Comparison of ENCODE assay signal across 8 cellular contexts in genomic region chr6:53794720-53795253, GRCh38. TPM values are rescaled to one million over a fixed set of nuclear protein-coding genes. Genes with fewer than 3 reads are reported as not detected.
A peak's percentile ranks its signal among the peaks of the same experiment; 100 is the strongest.
DNase-seq lines count a peak whose midpoint lies in the region; ATAC-seq and TF ChIP-seq lines count a peak whose summit lies in the region.

TSS of gene LRRC1 (plus strand) at chr6:53795005. CDS start at chr6:53795257, 252 bp downstream.

- peak; percentile 55 for ATAC-seq in GM21381 (IDR thresholded peaks at IDR 0.05; ENCODE audit: unreplicated experiment)
- ATAC-seq in activated T-cell treated with anti-CD3 and anti-CD28 coated beads, Interleukin-2, amount 50 U/mL, for 72 hours (replicated peaks in 1 of 2): peak; percentile 71 to 77
- peak; percentile 67 to 68 for ATAC-seq in naive B cell (ENCODE audit: low read depth in 2 of 2)
- ATAC-seq in stimulated activated effector memory CD8-positive, alpha-beta T cell treated with anti-CD3 and anti-CD28 coated beads, Interleukin-12 subunit alpha, Interleukin-12 subunit beta, amount 100 ng/mL, for 72 hours: peak; percentile 83

- no peaks in the 10 kb centered on the region for H3K9me3 Mint-ChIP-seq in activated T-cell treated with anti-CD3 and anti-CD28 coated beads, Interleukin-2, amount 50 U/mL, for 72 hours
- H3K9me3 Mint-ChIP-seq in naive B cell: peaks cover 0 to 1% (median 0%) of the 10 kb centered on the region in 7 donors
- no peaks in the 10 kb centered on the region for H3K9me3 Mint-ChIP-seq in stimulated activated effector memory CD8-positive, alpha-beta T cell treated with anti-CD3 and anti-CD28 coated beads, Interleukin-12 subunit alpha, Interleukin-12 subunit beta, amount 100 ng/mL, for 72 hours

- no peaks in the 10 kb centered on the region for H3K27me3 ChIP-seq in esophagus squamous epithelium

- H3K9me3 ChIP-seq in esophagus squamous epithelium: no peaks in the 10 kb centered on the region

- TF ChIP-seq POLR2A in esophagus squamous epithelium (IDR thresholded peaks at IDR 0.05): peak in 3 of 4 donors; percentile 50 to 83 (median 58)

- WGBS in esophagus squamous epithelium, 2 donors: 0% methylated on average over 1 to 6 of the region's 68 CpGs

- peaks cover 28% of the 10 kb centered on the region for H3K4me1 Mint-ChIP-seq in activated T-cell treated with anti-CD3 and anti-CD28 coated beads, Interleukin-2, amount 50 U/mL, for 72 hours (ENCODE audit: low read depth)
- peaks cover 29 to 33% (median 32%) of the 10 kb centered on the region in 3 donors for H3K4me1 Mint-ChIP-seq in naive B cell
- H3K4me1 Mint-ChIP-seq in stimulated activated effector memory CD8-positive, alpha-beta T cell treated with anti-CD3 and anti-CD28 coated beads, Interleukin-12 subunit alpha, Interleukin-12 subunit beta, amount 100 ng/mL, for 72 hours: peaks cover 32% of the 10 kb centered on the region

- peaks cover 0 to 63% (median 23%) of the 10 kb centered on the region in 3 donors for H3K4me1 ChIP-seq in esophagus squamous epithelium

- peak within 1 kb of the TSS; percentile 73 to 94 (median 80) for H3K4me3 ChIP-seq in esophagus squamous epithelium

- H3K27me3 Mint-ChIP-seq in activated T-cell treated with anti-CD3 and anti-CD28 coated beads, Interleukin-2, amount 50 U/mL, for 72 hours (ENCODE audit: low read depth): peaks cover 45% of the 10 kb centered on the region
- no peaks in the 10 kb centered on the region for H3K27me3 Mint-ChIP-seq in naive B cell

- H3K27ac Mint-ChIP-seq in activated T-cell treated with anti-CD3 and anti-CD28 coated beads, Interleukin-2, amount 50 U/mL, for 72 hours: peak within 1 kb of the TSS; percentile 91
- peak within 1 kb of the TSS; percentile 58 to 97 (median 86) for H3K27ac Mint-ChIP-seq in naive B cell
- H3K27ac Mint-ChIP-seq in stimulated activated effector memory CD8-positive, alpha-beta T cell treated with anti-CD3 and anti-CD28 coated beads, Interleukin-12 subunit alpha, Interleukin-12 subunit beta, amount 100 ng/mL, for 72 hours: peak within 1 kb of the TSS; percentile 82

- peak within 1 kb of the TSS; percentile 97 to 98 for H3K4me3 Mint-ChIP-seq in activated T-cell treated with anti-CD3 and anti-CD28 coated beads, Interleukin-2, amount 50 U/mL, for 72 hours
- peak within 1 kb of the TSS; percentile 97 to 99 (median 98) for H3K4me3 Mint-ChIP-seq in naive B cell
- H3K4me3 Mint-ChIP-seq in stimulated activated effector memory CD8-positive, alpha-beta T cell treated with anti-CD3 and anti-CD28 coated beads, Interleukin-12 subunit alpha, Interleukin-12 subunit beta, amount 100 ng/mL, for 72 hours: peak within 1 kb of the TSS; percentile 86

- intact Hi-C loops in esophagus squamous epithelium (cut with DNase I): loop anchor here (10.0 kb wide), 2 partner anchors 60 to 160 kb away; no protein-coding TSS in a partner anchor

- peaks cover 0 to 2% of the 10 kb centered on the region in 2 donors for H3K36me3 Mint-ChIP-seq in activated T-cell treated with anti-CD3 and anti-CD28 coated beads, Interleukin-2, amount 50 U/mL, for 72 hours (ENCODE audit: insufficient read depth in 2 of 2)
- H3K36me3 Mint-ChIP-seq in naive B cell: no peaks in the 10 kb centered on the region
- H3K36me3 Mint-ChIP-seq in stimulated activated effector memory CD8-positive, alpha-beta T cell treated with anti-CD3 and anti-CD28 coated beads, Interleukin-12 subunit alpha, Interleukin-12 subunit beta, amount 100 ng/mL, for 72 hours: peaks cover 13% of the 10 kb centered on the region

- no peaks in the 10 kb centered on the region for H3K36me3 ChIP-seq in esophagus squamous epithelium

- TF ChIP-seq CTCF in esophagus squamous epithelium (IDR thresholded peaks at IDR 0.05): peak in 1 of 6 experiments; percentile 0

- peak within 1 kb of the TSS; percentile 85 to 94 (median 91) for H3K27ac ChIP-seq in esophagus squamous epithelium

- DNase-seq in DMS 273 (lab: John Stamatoyannopoulos, UW; ENCODE audit: unreplicated experiment): peak; percentile 98
- peak in 52 of 76 experiments; percentile 11 to 69 (median 40) for DNase-seq in HUDEP-2 (lab: John Stamatoyannopoulos, UW; ENCODE audit: unreplicated experiment in 76 of 76)
- peak; percentile 89 for DNase-seq in OCI-M1 (lab: John Stamatoyannopoulos, UW)
- peak; percentile 90 to 91 for DNase-seq in activated T-cell treated with anti-CD3 and anti-CD28 coated beads, Interleukin-2, amount 50 U/mL, for 72 hours
- DNase-seq in esophagus squamous epithelium (lab: John Stamatoyannopoulos, UW): peak; percentile 37
- peak; percentile 91 for DNase-seq in naive B cell
- DNase-seq in stimulated activated effector memory CD8-positive, alpha-beta T cell treated with anti-CD3 and anti-CD28 coated beads, Interleukin-12 subunit alpha, Interleukin-12 subunit beta, amount 100 ng/mL, for 72 hours (ENCODE audit: low spot score in 2 of 2): peak; percentile 85 to 95

RNA-seq across cellular contexts. Expression of gene LRRC1, which starts in this region (rescaled TPM):
- total RNA-seq in activated T-cell treated with anti-CD3 and anti-CD28 coated beads, Interleukin-2, amount 50 U/mL, for 72 hours: 1 to 10 TPM; 3.6 to 4.4 TPM
- 10 to 100 TPM; 23.2 to 38.5 (median 28.3) TPM for total RNA-seq in esophagus squamous epithelium
- polyA plus RNA-seq in naive B cell (ENCODE audit: low read depth in 6 of 6): 1 to 10 TPM; 1.8 to 7.1 (median 3.7) TPM

Comparison
In these comparisons a context has a peak if more than half of its experiments do, and no peak if none do; other contexts are left out.
1. Peak in every context shown above with its lines: DNase-seq, ATAC-seq, H3K4me3 ChIP-seq and H3K27ac ChIP-seq.
2. RNA of gene LRRC1 (total RNA-seq): 23.2 to 38.5 TPM in esophagus squamous epithelium; 3.6 to 4.4 TPM in activated T-cell treated with anti-CD3 and anti-CD28 coated beads, Interleukin-2, amount 50 U/mL, for 72 hours; every median in the first group is over 4 times any median in the second.
3. DNase-seq: peak in every context shown above with its lines; median percentile 98 in DMS 273; 91 in naive B cell; 90 in activated T-cell treated with anti-CD3 and anti-CD28 coated beads, Interleukin-2, amount 50 U/mL, for 72 hours; 90 in stimulated activated effector memory CD8-positive, alpha-beta T cell treated with anti-CD3 and anti-CD28 coated beads, Interleukin-12 subunit alpha, Interleukin-12 subunit beta, amount 100 ng/mL, for 72 hours; 89 in OCI-M1; 40 in HUDEP-2; 37 in esophagus squamous epithelium.